In genomic region chr5:165066751-165067150, GRCh38 we compare ENCODE assay signal across 23 cellular contexts.
"Had no signal": no experiment of that assay in that cellular context is flagged by ENCODE, and none has a peak within 500 bp of the region (broad histone marks: within the 10 kb centered on the region; RNA-seq: fewer than 3 reads in every experiment).

No MANE protein-coding gene starts in this region.

- H3K27me3 ChIP-seq: colonic mucosa, dorsolateral prefrontal cortex, esophagus muscularis mucosa, esophagus squamous epithelium, foreskin keratinocyte, gastrocnemius medialis, gastroesophageal sphincter, heart left ventricle, heart right ventricle had no signal

- H3K4me1 ChIP-seq: colonic mucosa, esophagus muscularis mucosa, esophagus squamous epithelium, foreskin keratinocyte, gastrocnemius medialis, gastroesophageal sphincter, heart left ventricle, heart right ventricle had no signal

- H3K4me3 ChIP-seq: colonic mucosa, coronary artery, dorsolateral prefrontal cortex, esophagus muscularis mucosa, esophagus squamous epithelium, gastrocnemius medialis, gastroesophageal sphincter, heart left ventricle, heart right ventricle had no signal

- H3K27ac ChIP-seq: colonic mucosa, coronary artery, dorsolateral prefrontal cortex, epithelial cell of prostate, esophagus muscularis mucosa, esophagus squamous epithelium, foreskin keratinocyte, gastrocnemius medialis, gastroesophageal sphincter, heart left ventricle, heart right ventricle had no signal

- DNase-seq: colonic mucosa; cortex of kidney; dermis blood vessel endothelial cell; dorsolateral prefrontal cortex; effector CD4-positive, alpha-beta T cell; effector CD8-positive, alpha-beta T cell; effector memory CD4-positive, alpha-beta T cell; effector memory CD8-positive, alpha-beta T cell; endodermal cell; erythroblast; esophagus squamous epithelium; foreskin fibroblast; foreskin melanocyte; gastrocnemius medialis; glutamatergic neuron; head of caudate nucleus; heart right ventricle had no signal

- H3K36me3 ChIP-seq: colonic mucosa, esophagus muscularis mucosa, esophagus squamous epithelium, gastrocnemius medialis, gastroesophageal sphincter, heart left ventricle, heart right ventricle had no signal

- H3K9me3 ChIP-seq: colonic mucosa, esophagus muscularis mucosa, esophagus squamous epithelium, gastrocnemius medialis, gastroesophageal sphincter had no signal
